In the genomic region with DNA sequence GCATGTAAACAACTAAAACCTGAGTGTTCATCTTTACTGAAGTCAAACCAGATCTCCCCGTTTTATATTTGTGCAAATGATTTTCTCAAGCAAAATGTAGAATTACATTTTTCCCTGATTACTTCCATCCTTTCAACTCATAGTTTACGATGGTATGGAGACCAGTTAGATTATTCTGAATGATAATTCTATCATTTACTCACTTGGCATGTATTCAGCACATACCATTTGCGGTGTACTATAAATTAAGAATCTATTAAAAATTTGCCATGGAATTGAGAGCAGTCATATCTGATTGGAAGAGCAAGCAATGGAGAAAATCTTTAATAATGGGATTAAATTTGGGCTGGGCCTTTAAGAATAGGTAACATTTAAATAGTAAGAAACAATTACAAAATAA, we compare ENCODE assay signal across 1 cellular context.
TF ChIP-seq lines count a peak whose summit lies in the region.

No MANE protein-coding gene starts in this region.

TF ChIP-seq in SK-N-SH, 30 proteins besides CTCF, POLR2A, EP300 and RAD21 (continued from another document):
- no peak for TF ChIP-seq SIN3A (IDR thresholded peaks at IDR 0.05; ENCODE audit: borderline replicate concordance, low read depth, low read length)
- TF ChIP-seq, protein P1, sequence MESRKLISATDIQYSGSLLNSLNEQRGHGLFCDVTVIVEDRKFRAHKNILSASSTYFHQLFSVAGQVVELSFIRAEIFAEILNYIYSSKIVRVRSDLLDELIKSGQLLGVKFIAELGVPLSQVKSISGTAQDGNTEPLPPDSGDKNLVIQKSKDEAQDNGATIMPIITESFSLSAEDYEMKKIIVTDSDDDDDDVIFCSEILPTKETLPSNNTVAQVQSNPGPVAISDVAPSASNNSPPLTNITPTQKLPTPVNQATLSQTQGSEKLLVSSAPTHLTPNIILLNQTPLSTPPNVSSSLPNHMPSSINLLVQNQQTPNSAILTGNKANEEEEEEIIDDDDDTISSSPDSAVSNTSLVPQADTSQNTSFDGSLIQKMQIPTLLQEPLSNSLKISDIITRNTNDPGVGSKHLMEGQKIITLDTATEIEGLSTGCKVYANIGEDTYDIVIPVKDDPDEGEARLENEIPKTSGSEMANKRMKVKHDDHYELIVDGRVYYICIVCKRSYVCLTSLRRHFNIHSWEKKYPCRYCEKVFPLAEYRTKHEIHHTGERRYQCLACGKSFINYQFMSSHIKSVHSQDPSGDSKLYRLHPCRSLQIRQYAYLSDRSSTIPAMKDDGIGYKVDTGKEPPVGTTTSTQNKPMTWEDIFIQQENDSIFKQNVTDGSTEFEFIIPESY (IDR thresholded peaks at IDR 0.05; ENCODE audit: borderline replicate concordance, low read depth): no peak
- 0 out of 2 replicates have a peak, but pooled peaks have one; percentile 28 for TF ChIP-seq FOSL2 (IDR thresholded peaks at IDR 0.05; ENCODE audit: borderline replicate concordance, low read depth)
- TF ChIP-seq REST (IDR thresholded peaks at IDR 0.05; ENCODE audit: low read depth, low read length): no peak
- no peak for TF ChIP-seq TAF1 (IDR thresholded peaks at IDR 0.05; ENCODE audit: borderline replicate concordance, low read depth, low read length)
- TF ChIP-seq EZH2phosphoT487 (IDR thresholded peaks at IDR 0.05; ENCODE audit: borderline replicate concordance, low read depth): no peak
- TF ChIP-seq GABPA (IDR thresholded peaks at IDR 0.05; ENCODE audit: low read depth): no peak
- TF ChIP-seq RCOR1 (IDR thresholded peaks at IDR 0.05; ENCODE audit: low read length): no peak
- peak; percentile 26; the same call in 1 of the 2 replicates for TF ChIP-seq TEAD4 (IDR thresholded peaks at IDR 0.05; ENCODE audit: borderline replicate concordance, insufficient read depth)
- no peak for TF ChIP-seq ELF1 (IDR thresholded peaks at IDR 0.05)
- TF ChIP-seq YY1 (IDR thresholded peaks at IDR 0.05; ENCODE audit: low read depth): no peak
- no peak for TF ChIP-seq GATA2 (CRISPR knock-in tag; IDR thresholded peaks at IDR 0.05)
- TF ChIP-seq MXI1 (IDR thresholded peaks at IDR 0.05; ENCODE audit: low read depth, low read length): no peak
- no peak for TF ChIP-seq MEF2A (IDR thresholded peaks at IDR 0.05; ENCODE audit: borderline replicate concordance, low read depth)
TF ChIP-seq in SK-N-SH: peak in this region for 6.
